ENCODE assay signal across 1 cellular context in genomic region chr6:34085453-34086170, GRCh38.
TF ChIP-seq lines count a peak whose summit lies in the region.

No MANE protein-coding gene starts in this region.

TF ChIP-seq in IMR-90, 13 proteins besides CTCF, POLR2A, EP300 and RAD21:
- no peak for TF ChIP-seq RCOR1 (IDR thresholded peaks at IDR 0.05; ENCODE audit: insufficient replicate concordance, low read length)
- TF ChIP-seq SMC3 (IDR thresholded peaks at IDR 0.05; ENCODE audit: low read depth, low read length): no peak
- no peak for TF ChIP-seq RFX5 (IDR thresholded peaks at IDR 0.05; ENCODE audit: low read depth, low read length)
- TF ChIP-seq NFE2L2 (IDR thresholded peaks at IDR 0.05; ENCODE audit: low read depth, low read length): no peak
